In genomic region chr2:190648289-190649034, GRCh38 we compare ENCODE assay signal across 8 cellular contexts. TPM values are rescaled to one million over a fixed set of nuclear protein-coding genes. Genes with fewer than 3 reads are reported as not detected.
DNase-seq lines count a peak whose midpoint lies in the region; ATAC-seq, FAIRE-seq and TF ChIP-seq lines count a peak whose summit lies in the region.

No MANE protein-coding gene starts in this region.

- no peak overlapping the region for H2BK15ac ChIP-seq in H1 (ENCODE audit: low read length)

- peaks cover 0 to 38% of the 10 kb centered on the region in 2 experiments; a peak in 2 of 4 replicates for H3K79me2 ChIP-seq in H1 (ENCODE audit: control insufficient read depth in 1 of 2, insufficient read depth in 2 of 2, low read length in 2 of 2)

- peaks cover 5% of the 10 kb centered on the region for H3K79me1 ChIP-seq in H1 (ENCODE audit: low read depth, low read length)

- no peak overlapping the region for H4K8ac ChIP-seq in H1 (ENCODE audit: extremely low read depth, insufficient read depth, low read length)

- TF ChIP-seq CTCF in CD4-positive, alpha-beta T cell (IDR thresholded peaks at IDR 0.05): no peak
- TF ChIP-seq CTCF in H1 (IDR thresholded peaks at IDR 0.05; ENCODE audit: control extremely low read depth in 1 of 3, insufficient read depth in 1 of 3, low read depth in 1 of 3, low read length in 3 of 3): no peak

- H2BK12ac ChIP-seq in H1 (ENCODE audit: low read depth, low read length): no peak overlapping the region

- H3K4me2 ChIP-seq in H1 (ENCODE audit: insufficient read depth in 1 of 2, low read depth in 2 of 2, low read length in 2 of 2): peak overlapping the region; percentile 69 to 99

- H3K27ac ChIP-seq in CD4-positive, alpha-beta T cell (ENCODE audit: low read depth, low read length): peak overlapping the region; percentile 83
- no peak overlapping the region for H3K27ac ChIP-seq in H1 (ENCODE audit: low read depth, low read length)
- peak overlapping the region; percentile 45 for H3K27ac ChIP-seq in mesodermal cell (ENCODE audit: low read depth, low read length, severe bottlenecking)

- no peak for TF ChIP-seq EP300 in H1 (IDR thresholded peaks at IDR 0.05; ENCODE audit: borderline replicate concordance in 1 of 2, low read depth in 2 of 2, low read length in 2 of 2)

- no peak overlapping the region for H3K4ac ChIP-seq in H1 (replicated peaks; ENCODE audit: insufficient read length, low read depth, low read length)

- no peak overlapping the region for H3K18ac ChIP-seq in H1 (ENCODE audit: extremely low read depth, low read length)

- H2BK120ac ChIP-seq in H1 (replicated peaks; ENCODE audit: low read depth, low read length): no peak overlapping the region

- DNase-seq in CD4-positive, alpha-beta T cell: peak; percentile 82 to 92 (median 86)
- DNase-seq in NCI-H82 treated with DMSO at 0.1 percent for 48 hours (lab: John Stamatoyannopoulos, UW; ENCODE audit: unreplicated experiment): peak; percentile 58
- DNase-seq in activated CD8-positive, alpha-beta memory T cell treated with anti-CD3 and anti-CD28 coated beads for 48 hours (ENCODE audit: low read depth in 2 of 3, low spot score in 2 of 3): peak; percentile 53 to 69 (median 66)
- peak in 1 of 2 experiments; percentile 77 for DNase-seq in H1 (ENCODE audit: low read depth in 1 of 2, low spot score in 2 of 2)
- DNase-seq in stimulated activated CD8-positive, alpha-beta memory T cell treated with anti-CD3 and anti-CD28 coated beads, Interleukin-15, amount 100 ng/mL, for 1 hour (ENCODE audit: low read depth): peak; percentile 80

- no peak overlapping the region for H3K23ac ChIP-seq in H1 (ENCODE audit: insufficient read length)

- no peak overlapping the region for H2AK5ac ChIP-seq in H1 (ENCODE audit: low read depth, low read length)

- peak overlapping the region; percentile 93 for H3K27ac Mint-ChIP-seq in CD4-positive, alpha-beta T cell

- peak overlapping the region; percentile 74 for H3K56ac ChIP-seq in H1 (replicated peaks; ENCODE audit: insufficient read length, low read depth, low read length)

- no peak for TF ChIP-seq RAD21 in H1 (IDR thresholded peaks at IDR 0.05 in 1 of 2, conservative IDR thresholded peaks at IDR 0.05 in 1 of 2; ENCODE audit: low read depth in 2 of 2, low read length in 2 of 2)

- H3K4me3 ChIP-seq in H1 (ENCODE audit: extremely low read depth in 1 of 4, insufficient read depth in 2 of 4, low read depth in 3 of 4, low read length in 4 of 4) (peak overlapping the region; percentile 67 to 96 (median 76)), mesodermal cell (ENCODE audit: extremely low read depth, insufficient read depth, low read length, poor library complexity, severe bottlenecking) (peak overlapping the region; percentile 57)

- peak overlapping the region; percentile 16; the same call in 1 of the 2 replicates for H2AFZ ChIP-seq in H1 (ENCODE audit: low read length)

- TF ChIP-seq POLR2A in H1 (IDR thresholded peaks at IDR 0.05; ENCODE audit: control extremely low read depth in 1 of 2, low read depth in 2 of 2, low read length in 2 of 2): no peak

- FAIRE-seq in H1 (lab: Jason Lieb, UNC): no peak

- POLR2A ChIA-PET in CD4-positive, alpha-beta T cell (lab: Charles Lee): interaction anchor here (0.7 to 2.4 kb wide), 6 partner anchors 24 to 289 kb away, joined by 3 to 26 read pairs (median 4); partner anchors contain the start of gene NEMP2
- POLR2A ChIA-PET in H1 (lab: Charles Lee; ENCODE audit: partially characterized antibody): interaction anchor here (1.1 kb wide), 1 partner anchor 31 kb away, joined by 3 read pairs; no protein-coding TSS in a partner anchor

- H3K27me3 Mint-ChIP-seq in CD4-positive, alpha-beta T cell: no peaks in the 10 kb centered on the region

- H4K91ac ChIP-seq in H1 (replicated peaks; ENCODE audit: insufficient read length, low read length): no peak overlapping the region

- H3K4me1 ChIP-seq in H1 (replicated peaks in 1 of 4; ENCODE audit: control insufficient read depth in 3 of 4, insufficient read depth in 4 of 4, low read length in 3 of 4): peaks cover 0 to 5% (median 1%) of the 10 kb centered on the region in 4 experiments; a peak in 2 of 7 replicates
- peaks cover 10% of the 10 kb centered on the region for H3K4me1 ChIP-seq in mesodermal cell (ENCODE audit: control insufficient read depth, insufficient read depth, low read length, poor library complexity, severe bottlenecking)

- peak overlapping the region in 1 of 4 experiments; percentile 53; a peak in 2 of 7 replicates for H3K9ac ChIP-seq in H1 (replicated peaks in 1 of 4; ENCODE audit: extremely low read depth in 1 of 4, low read depth in 3 of 4, low read length in 3 of 4)

- ATAC-seq in CD4-positive, alpha-beta T cell (ENCODE audit: poor library complexity): peak; percentile 77
- ATAC-seq in GM19397 (IDR thresholded peaks at IDR 0.05; ENCODE audit: unreplicated experiment) (peak; percentile 69), HG03565 (IDR thresholded peaks at IDR 0.05; ENCODE audit: unreplicated experiment) (peak; percentile 58)

- no peak overlapping the region for H4K5ac ChIP-seq in H1 (ENCODE audit: insufficient read length, low read depth, low read length)

- 0% methylated on average over 9 of the region's 78 CpGs; no CpG with 5 or more reads in 1 of the 2 experiments for WGBS in H1 (ENCODE audit: extremely low coverage in 1 of 2, insufficient coverage in 1 of 2, insufficient read length in 1 of 2, insufficient replicate concordance in 2 of 2, low coverage in 1 of 2, low lambda C conversion rate in 2 of 2, missing lambda C conversion rate in 1 of 2), 2 experiments
- 0% methylated on average over 10 to 25 of the region's 78 CpGs for WGBS in mesodermal cell (ENCODE audit: insufficient coverage in 2 of 2), 2 experiments

- H3K27me3 ChIP-seq in CD4-positive, alpha-beta T cell (ENCODE audit: control insufficient read depth, insufficient read depth, low read length): no peaks in the 10 kb centered on the region
- H3K27me3 ChIP-seq in H1 (replicated peaks in 1 of 4; ENCODE audit: control insufficient read depth in 3 of 4, extremely low read depth in 1 of 4, insufficient read depth in 3 of 4, low read length in 3 of 4): no peaks in the 10 kb centered on the region

- H3K4me3 Mint-ChIP-seq in CD4-positive, alpha-beta T cell: peak overlapping the region; percentile 92

- CTCF ChIA-PET in CD4-positive, alpha-beta T cell (lab: Charles Lee): interaction anchor here (0.6 to 3.5 kb wide), 3 partner anchors 32 to 872 kb away, joined by 3 to 12 read pairs (median 4); no protein-coding TSS in a partner anchor
- CTCF ChIA-PET in H1 (lab: Charles Lee; ENCODE audit: partially characterized antibody): interaction anchor here (1.0 kb wide), 1 partner anchor 32 kb away, joined by 3 read pairs; no protein-coding TSS in a partner anchor

- no peaks in the 10 kb centered on the region for H3K36me3 ChIP-seq in H1 (ENCODE audit: control insufficient read depth in 2 of 4, insufficient read depth in 4 of 4, low read length in 3 of 4)
- no peaks in the 10 kb centered on the region for H3K36me3 ChIP-seq in mesodermal cell (ENCODE audit: control insufficient read depth, insufficient read depth, low read length)

- no peak overlapping the region for H3K14ac ChIP-seq in H1 (ENCODE audit: insufficient read length)

- H4K20me1 ChIP-seq in H1 (replicated peaks in 1 of 2; ENCODE audit: control insufficient read depth in 1 of 2, insufficient read depth in 2 of 2, low read length in 2 of 2): no peaks in the 10 kb centered on the region

- H3K23me2 ChIP-seq in H1 (ENCODE audit: low read depth, low read length): peaks cover 5% of the 10 kb centered on the region

- no peaks in the 10 kb centered on the region for H3K9me3 ChIP-seq in CD4-positive, alpha-beta T cell (ENCODE audit: control insufficient read depth, low read length)
- H3K9me3 ChIP-seq in H1 (ENCODE audit: insufficient read depth in 2 of 2, low read depth in 1 of 2, low read length in 1 of 2) (no peaks in the 10 kb centered on the region), mesodermal cell (ENCODE audit: control insufficient read depth, low read length) (no peaks in the 10 kb centered on the region)

- H2BK20ac ChIP-seq in H1 (ENCODE audit: low read length): no peak overlapping the region

- intact Hi-C loops in CD4-positive, alpha-beta T cell (cut with DNase I, micrococcal nuclease): loop anchor here (2.0 to 10.0 kb wide), 10 partner anchors 20 to 1204 kb away; partner anchors contain the start of genes NEMP2 (in 2 of the 2), MFSD6 (in 1 of the 2), NABP1 (in 1 of the 2) and ORMDL1 (in 1 of the 2)

- H3K9me3 Mint-ChIP-seq in CD4-positive, alpha-beta T cell: no peaks in the 10 kb centered on the region

- no peak overlapping the region for H2BK5ac ChIP-seq in H1 (ENCODE audit: low read depth, low read length)

- peaks cover 57% of the 10 kb centered on the region for H3K4me1 Mint-ChIP-seq in CD4-positive, alpha-beta T cell (ENCODE audit: low read depth)

- peaks cover 12% of the 10 kb centered on the region for H3K36me3 Mint-ChIP-seq in CD4-positive, alpha-beta T cell (ENCODE audit: low read depth)

TF ChIP-seq in H1, 55 proteins besides CTCF, POLR2A, EP300 and RAD21 (continues in another document):
- TF ChIP-seq TEAD4 (IDR thresholded peaks at IDR 0.05; ENCODE audit: low read depth, low read length): no peak
- no peak for TF ChIP-seq BCL11A (IDR thresholded peaks at IDR 0.05; ENCODE audit: low read depth in 2 of 2, low read length in 2 of 2)
- peak; percentile 40; the same call in 1 of the 2 replicates for TF ChIP-seq E2F6 (IDR thresholded peaks at IDR 0.05)
- TF ChIP-seq RBBP5 (IDR thresholded peaks at IDR 0.05; ENCODE audit: borderline replicate concordance, low read depth, low read length): 0 out of 2 replicates have a peak, but pooled peaks have one; percentile 22
- TF ChIP-seq CHD1 (IDR thresholded peaks at IDR 0.05; ENCODE audit: low read depth, low read length): no peak; the same call in 1 of the 2 replicates
- no peak for TF ChIP-seq KDM1A (IDR thresholded peaks at IDR 0.05; ENCODE audit: borderline replicate concordance, low read length)

RNA-seq across cellular contexts. Expression of gene NAB1, which starts 0.4 kb away (rescaled TPM):
- 10 to 100 TPM; 20.0 to 21.1 TPM for total RNA-seq in CD4-positive, alpha-beta T cell
- 28.2 and 28.6 TPM in 2 replicates for total RNA-seq in H1 (2021; fragmentation: NEBNext Ultra II Directional; extraction: Animal tissue kit (Norgen Biotek cat#: 25700))
- polyA plus RNA-seq in H1 (2011; rRNA removed): 8.5 and 21.9 TPM in 2 replicates
- polyA plus RNA-seq in H1 (2011; cell fraction: cytosol; rRNA removed): 10.4 TPM
- 22.3 TPM for polyA plus RNA-seq in H1 (2011; cell fraction: nucleus; rRNA removed)
- 14.7 to 20.7 TPM (median 18.8 TPM) in 4 replicates for polyA plus RNA-seq in H1 (2012, experiment 1 of 2)
- 1.8 TPM for polyA plus RNA-seq in H1 (2012, experiment 2 of 2)
- polyA plus RNA-seq in H1 (2013, experiment 1 of 2): 19.7 TPM
- 17.3 TPM for polyA plus RNA-seq in H1 (2013, experiment 2 of 2)
- 26.3 and 33.1 TPM in 2 replicates for polyA minus RNA-seq in H1 (2011; rRNA and poly(A)+ RNA removed)
- 11.1 TPM for polyA minus RNA-seq in H1 (2011; cell fraction: cytosol; rRNA and poly(A)+ RNA removed)
- polyA minus RNA-seq in H1 (2011; cell fraction: nucleus; rRNA and poly(A)+ RNA removed): 39.9 TPM
- 35.9 TPM for polyA plus RNA-seq in mesodermal cell (2013, experiment 1 of 2)
- polyA plus RNA-seq in mesodermal cell (2013, experiment 2 of 2): 38.2 TPM
